Comparison of ENCODE assay signal across 1 cellular context in the genomic region with DNA sequence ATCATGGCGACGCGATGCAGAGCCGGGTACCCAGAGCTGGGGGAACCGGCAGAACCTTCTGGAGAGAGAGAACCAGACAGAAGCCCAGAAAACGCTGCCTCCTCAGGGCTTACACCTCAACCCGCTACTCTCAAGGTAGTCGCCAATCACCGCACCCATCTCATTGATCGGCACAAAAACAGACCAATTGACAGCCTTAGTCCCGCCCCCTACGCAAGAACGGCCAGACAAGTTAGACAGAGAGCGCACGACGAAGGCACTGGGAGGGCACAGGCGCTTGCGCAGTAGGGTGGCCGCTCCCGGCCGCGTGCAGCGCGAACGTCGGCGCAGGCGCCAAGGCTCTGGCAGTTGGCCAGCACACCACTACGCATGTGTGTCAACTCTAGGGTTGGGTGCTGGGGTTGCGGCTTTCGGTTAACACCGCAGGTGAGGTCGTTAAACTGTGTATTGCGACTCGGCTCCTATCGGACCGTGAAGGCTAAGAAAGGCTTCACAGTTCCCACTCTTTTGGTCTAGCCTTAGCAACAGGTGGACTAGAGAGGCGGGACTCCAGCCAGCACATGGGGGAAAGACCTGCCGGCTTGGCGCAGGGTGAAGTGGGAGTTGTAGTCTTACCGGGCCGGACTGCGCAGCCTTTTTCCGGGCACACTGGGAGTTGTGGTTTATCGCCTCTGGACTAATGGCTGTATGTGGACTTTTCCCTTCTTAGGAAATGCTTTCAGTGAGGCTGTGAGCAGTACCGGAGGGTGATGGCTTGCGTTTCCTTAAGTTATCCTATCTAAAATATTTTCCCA.
A peak's percentile ranks its signal among the peaks of the same experiment; 100 is the strongest.
TF ChIP-seq lines count a peak whose summit lies in the region.

A gene (minus strand): TSS at position 113 of the 794 bp plus-strand sequence. CDS start 108 bp downstream, at position 5.
A gene (plus strand): TSS at position 347 of the 794 bp plus-strand sequence. CDS start 1,232 bp downstream, outside the sequence.

TF ChIP-seq in GM12878, 131 proteins besides CTCF, POLR2A, EP300 and RAD21 (continued from another document and continues in another):
- TF ChIP-seq IRF4 (IDR thresholded peaks at IDR 0.05; ENCODE audit: low read depth, low read length) (peak; percentile 8; the same call in 1 of the 2 replicates), NRF1 (conservative IDR thresholded peaks at IDR 0.05; ENCODE audit: low read depth, low read length) (peak; percentile 89), EZH2 (IDR thresholded peaks at IDR 0.05; ENCODE audit: borderline replicate concordance, control insufficient read depth, low read depth, low read length) (no peak), SMC3 (IDR thresholded peaks at IDR 0.05; ENCODE audit: borderline replicate concordance, low read length) (no peak), SREBF1 (IDR thresholded peaks at IDR 0.05; ENCODE audit: low read length) (no peak; the same call in 1 of the 2 replicates), ZZZ3 (IDR thresholded peaks at IDR 0.05; ENCODE audit: control insufficient read depth, insufficient read length, low read depth) (no peak), BACH1 (IDR thresholded peaks at IDR 0.05; ENCODE audit: borderline replicate concordance) (peak; percentile 98), ZNF217 (IDR thresholded peaks at IDR 0.05) (no peak; the same call in 1 of the 2 replicates), CBX5 (IDR thresholded peaks at IDR 0.05; ENCODE audit: low read depth) (no peak), CBFB (IDR thresholded peaks at IDR 0.05; ENCODE audit: low read depth) (peak; percentile 90), TCF3 (IDR thresholded peaks at IDR 0.05; ENCODE audit: borderline replicate concordance, insufficient read depth, low read depth, low read length) (0 out of 2 replicates have a peak, but pooled peaks have one; percentile 51), CREM (IDR thresholded peaks at IDR 0.05; ENCODE audit: low read depth) (peak; percentile 87), GABPA (IDR thresholded peaks at IDR 0.05; ENCODE audit: low read depth) (peak; percentile 76), HDGF (IDR thresholded peaks at IDR 0.05) (peak; percentile 79; the same call in 1 of the 2 replicates), MYC (IDR thresholded peaks at IDR 0.05; ENCODE audit: insufficient read depth, insufficient read length, insufficient replicate concordance, low read length, severe bottlenecking) (peak; percentile 86), PML (IDR thresholded peaks at IDR 0.05; ENCODE audit: low read length) (peak; percentile 90), ZNF622 (IDR thresholded peaks at IDR 0.05) (peak; percentile 98), SREBF2 (IDR thresholded peaks at IDR 0.05; ENCODE audit: low read length) (0 out of 2 replicates have a peak, but pooled peaks have one; percentile 20), NR2F1 (conservative IDR thresholded peaks at IDR 0.05) (0 out of 2 replicates have a peak, but pooled peaks have one; percentile 62), SMAD1 (IDR thresholded peaks at IDR 0.05; ENCODE audit: low read depth, partially characterized antibody) (peak; percentile 77), CHD2 (IDR thresholded peaks at IDR 0.05; ENCODE audit: borderline replicate concordance, low read depth, low read length) (peak; percentile 96), NBN (IDR thresholded peaks at IDR 0.05) (peak; percentile 79; the same call in 1 of the 2 replicates), SUZ12 (IDR thresholded peaks at IDR 0.05; ENCODE audit: unreplicated experiment) (no peak), ESRRA (IDR thresholded peaks at IDR 0.05; ENCODE audit: low read length) (peak; percentile 36; the same call in 1 of the 2 replicates), RAD51 (IDR thresholded peaks at IDR 0.05) (peak; percentile 84), IKZF2 (IDR thresholded peaks at IDR 0.05) (peak; percentile 81 to 86; a peak in 3 of 4 replicates), POLR2AphosphoS2 (IDR thresholded peaks at IDR 0.05; ENCODE audit: low read depth, low read length) (0 out of 2 replicates have a peak, but pooled peaks have one; percentile 56), LARP7 (IDR thresholded peaks at IDR 0.05) (peak; percentile 57; the same call in 1 of the 2 replicates), IKZF1 (conservative IDR thresholded peaks at IDR 0.05) (peak; percentile 95), GATAD2B (conservative IDR thresholded peaks at IDR 0.05; ENCODE audit: low read depth) (0 out of 2 replicates have a peak, but pooled peaks have one; percentile 32), SRF (IDR thresholded peaks at IDR 0.05; ENCODE audit: low read depth in 2 of 2, low read length in 2 of 2) (0 out of 4 replicates have a peak, but pooled peaks of 1 of the 2 experiments have one; percentile 12), ZNF207 (IDR thresholded peaks at IDR 0.05; ENCODE audit: borderline replicate concordance) (peak; percentile 14; the same call in 1 of the 2 replicates), RELA (IDR thresholded peaks at IDR 0.05; ENCODE audit: borderline replicate concordance, partially characterized antibody) (peak; percentile 81), MYB (IDR thresholded peaks at IDR 0.05; ENCODE audit: borderline replicate concordance, low read depth, low read length) (peak; percentile 78; the same call in 1 of the 2 replicates), CREB1 (IDR thresholded peaks at IDR 0.05; ENCODE audit: low read depth) (peak; percentile 93), FOXM1 (IDR thresholded peaks at IDR 0.05; ENCODE audit: low read depth, low read length) (no peak), SMAD5 (IDR thresholded peaks at IDR 0.05; ENCODE audit: low read depth) (peak; percentile 80), TCF12 (IDR thresholded peaks at IDR 0.05; ENCODE audit: low read depth, low read length) (peak; percentile 80; the same call in 1 of the 2 replicates), JUNB (IDR thresholded peaks at IDR 0.05) (no peak), DPF2 (IDR thresholded peaks at IDR 0.05) (peak; percentile 98), ZSCAN29 (IDR thresholded peaks at IDR 0.05) (no peak), RBBP5 (conservative IDR thresholded peaks at IDR 0.05) (no peak), SIN3A (IDR thresholded peaks at IDR 0.05; ENCODE audit: low read depth, low read length) (peak; percentile 81), MEF2A (IDR thresholded peaks at IDR 0.05; ENCODE audit: insufficient read depth, low read depth, low read length) (0 out of 2 replicates have a peak, but pooled peaks have one; percentile 34)
- TF ChIP-seq, protein P1, sequence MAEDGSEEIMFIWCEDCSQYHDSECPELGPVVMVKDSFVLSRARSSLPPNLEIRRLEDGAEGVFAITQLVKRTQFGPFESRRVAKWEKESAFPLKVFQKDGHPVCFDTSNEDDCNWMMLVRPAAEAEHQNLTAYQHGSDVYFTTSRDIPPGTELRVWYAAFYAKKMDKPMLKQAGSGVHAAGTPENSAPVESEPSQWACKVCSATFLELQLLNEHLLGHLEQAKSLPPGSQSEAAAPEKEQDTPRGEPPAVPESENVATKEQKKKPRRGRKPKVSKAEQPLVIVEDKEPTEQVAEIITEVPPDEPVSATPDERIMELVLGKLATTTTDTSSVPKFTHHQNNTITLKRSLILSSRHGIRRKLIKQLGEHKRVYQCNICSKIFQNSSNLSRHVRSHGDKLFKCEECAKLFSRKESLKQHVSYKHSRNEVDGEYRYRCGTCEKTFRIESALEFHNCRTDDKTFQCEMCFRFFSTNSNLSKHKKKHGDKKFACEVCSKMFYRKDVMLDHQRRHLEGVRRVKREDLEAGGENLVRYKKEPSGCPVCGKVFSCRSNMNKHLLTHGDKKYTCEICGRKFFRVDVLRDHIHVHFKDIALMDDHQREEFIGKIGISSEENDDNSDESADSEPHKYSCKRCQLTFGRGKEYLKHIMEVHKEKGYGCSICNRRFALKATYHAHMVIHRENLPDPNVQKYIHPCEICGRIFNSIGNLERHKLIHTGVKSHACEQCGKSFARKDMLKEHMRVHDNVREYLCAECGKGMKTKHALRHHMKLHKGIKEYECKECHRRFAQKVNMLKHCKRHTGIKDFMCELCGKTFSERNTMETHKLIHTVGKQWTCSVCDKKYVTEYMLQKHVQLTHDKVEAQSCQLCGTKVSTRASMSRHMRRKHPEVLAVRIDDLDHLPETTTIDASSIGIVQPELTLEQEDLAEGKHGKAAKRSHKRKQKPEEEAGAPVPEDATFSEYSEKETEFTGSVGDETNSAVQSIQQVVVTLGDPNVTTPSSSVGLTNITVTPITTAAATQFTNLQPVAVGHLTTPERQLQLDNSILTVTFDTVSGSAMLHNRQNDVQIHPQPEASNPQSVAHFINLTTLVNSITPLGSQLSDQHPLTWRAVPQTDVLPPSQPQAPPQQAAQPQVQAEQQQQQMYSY (CRISPR knock-in tag; IDR thresholded peaks at IDR 0.05) = no peak
- TF ChIP-seq, protein P2, sequence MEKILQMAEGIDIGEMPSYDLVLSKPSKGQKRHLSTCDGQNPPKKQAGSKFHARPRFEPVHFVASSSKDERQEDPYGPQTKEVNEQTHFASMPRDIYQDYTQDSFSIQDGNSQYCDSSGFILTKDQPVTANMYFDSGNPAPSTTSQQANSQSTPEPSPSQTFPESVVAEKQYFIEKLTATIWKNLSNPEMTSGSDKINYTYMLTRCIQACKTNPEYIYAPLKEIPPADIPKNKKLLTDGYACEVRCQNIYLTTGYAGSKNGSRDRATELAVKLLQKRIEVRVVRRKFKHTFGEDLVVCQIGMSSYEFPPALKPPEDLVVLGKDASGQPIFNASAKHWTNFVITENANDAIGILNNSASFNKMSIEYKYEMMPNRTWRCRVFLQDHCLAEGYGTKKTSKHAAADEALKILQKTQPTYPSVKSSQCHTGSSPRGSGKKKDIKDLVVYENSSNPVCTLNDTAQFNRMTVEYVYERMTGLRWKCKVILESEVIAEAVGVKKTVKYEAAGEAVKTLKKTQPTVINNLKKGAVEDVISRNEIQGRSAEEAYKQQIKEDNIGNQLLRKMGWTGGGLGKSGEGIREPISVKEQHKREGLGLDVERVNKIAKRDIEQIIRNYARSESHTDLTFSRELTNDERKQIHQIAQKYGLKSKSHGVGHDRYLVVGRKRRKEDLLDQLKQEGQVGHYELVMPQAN (conservative IDR thresholded peaks at IDR 0.05) = 0 out of 2 replicates have a peak, but pooled peaks have one; percentile 63
- TF ChIP-seq, protein P3, sequence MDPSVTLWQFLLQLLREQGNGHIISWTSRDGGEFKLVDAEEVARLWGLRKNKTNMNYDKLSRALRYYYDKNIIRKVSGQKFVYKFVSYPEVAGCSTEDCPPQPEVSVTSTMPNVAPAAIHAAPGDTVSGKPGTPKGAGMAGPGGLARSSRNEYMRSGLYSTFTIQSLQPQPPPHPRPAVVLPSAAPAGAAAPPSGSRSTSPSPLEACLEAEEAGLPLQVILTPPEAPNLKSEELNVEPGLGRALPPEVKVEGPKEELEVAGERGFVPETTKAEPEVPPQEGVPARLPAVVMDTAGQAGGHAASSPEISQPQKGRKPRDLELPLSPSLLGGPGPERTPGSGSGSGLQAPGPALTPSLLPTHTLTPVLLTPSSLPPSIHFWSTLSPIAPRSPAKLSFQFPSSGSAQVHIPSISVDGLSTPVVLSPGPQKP (IDR thresholded peaks at IDR 0.05; ENCODE audit: low read depth, low read length) = 0 out of 2 replicates have a peak, but pooled peaks have one; percentile 28
- TF ChIP-seq, protein P4, sequence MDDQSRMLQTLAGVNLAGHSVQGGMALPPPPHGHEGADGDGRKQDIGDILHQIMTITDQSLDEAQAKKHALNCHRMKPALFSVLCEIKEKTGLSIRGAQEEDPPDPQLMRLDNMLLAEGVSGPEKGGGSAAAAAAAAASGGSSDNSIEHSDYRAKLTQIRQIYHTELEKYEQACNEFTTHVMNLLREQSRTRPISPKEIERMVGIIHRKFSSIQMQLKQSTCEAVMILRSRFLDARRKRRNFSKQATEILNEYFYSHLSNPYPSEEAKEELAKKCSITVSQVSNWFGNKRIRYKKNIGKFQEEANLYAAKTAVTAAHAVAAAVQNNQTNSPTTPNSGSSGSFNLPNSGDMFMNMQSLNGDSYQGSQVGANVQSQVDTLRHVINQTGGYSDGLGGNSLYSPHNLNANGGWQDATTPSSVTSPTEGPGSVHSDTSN (IDR thresholded peaks at IDR 0.05; ENCODE audit: insufficient replicate concordance, low read depth, low read length) = peak; percentile 99
- TF ChIP-seq, protein P5, sequence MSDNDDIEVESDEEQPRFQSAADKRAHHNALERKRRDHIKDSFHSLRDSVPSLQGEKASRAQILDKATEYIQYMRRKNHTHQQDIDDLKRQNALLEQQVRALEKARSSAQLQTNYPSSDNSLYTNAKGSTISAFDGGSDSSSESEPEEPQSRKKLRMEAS (IDR thresholded peaks at IDR 0.05; ENCODE audit: low read depth, low read length) = peak; percentile 78
- TF ChIP-seq, protein P6, sequence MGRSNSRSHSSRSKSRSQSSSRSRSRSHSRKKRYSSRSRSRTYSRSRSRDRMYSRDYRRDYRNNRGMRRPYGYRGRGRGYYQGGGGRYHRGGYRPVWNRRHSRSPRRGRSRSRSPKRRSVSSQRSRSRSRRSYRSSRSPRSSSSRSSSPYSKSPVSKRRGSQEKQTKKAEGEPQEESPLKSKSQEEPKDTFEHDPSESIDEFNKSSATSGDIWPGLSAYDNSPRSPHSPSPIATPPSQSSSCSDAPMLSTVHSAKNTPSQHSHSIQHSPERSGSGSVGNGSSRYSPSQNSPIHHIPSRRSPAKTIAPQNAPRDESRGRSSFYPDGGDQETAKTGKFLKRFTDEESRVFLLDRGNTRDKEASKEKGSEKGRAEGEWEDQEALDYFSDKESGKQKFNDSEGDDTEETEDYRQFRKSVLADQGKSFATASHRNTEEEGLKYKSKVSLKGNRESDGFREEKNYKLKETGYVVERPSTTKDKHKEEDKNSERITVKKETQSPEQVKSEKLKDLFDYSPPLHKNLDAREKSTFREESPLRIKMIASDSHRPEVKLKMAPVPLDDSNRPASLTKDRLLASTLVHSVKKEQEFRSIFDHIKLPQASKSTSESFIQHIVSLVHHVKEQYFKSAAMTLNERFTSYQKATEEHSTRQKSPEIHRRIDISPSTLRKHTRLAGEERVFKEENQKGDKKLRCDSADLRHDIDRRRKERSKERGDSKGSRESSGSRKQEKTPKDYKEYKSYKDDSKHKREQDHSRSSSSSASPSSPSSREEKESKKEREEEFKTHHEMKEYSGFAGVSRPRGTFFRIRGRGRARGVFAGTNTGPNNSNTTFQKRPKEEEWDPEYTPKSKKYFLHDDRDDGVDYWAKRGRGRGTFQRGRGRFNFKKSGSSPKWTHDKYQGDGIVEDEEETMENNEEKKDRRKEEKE (IDR thresholded peaks at IDR 0.05) = no peak
- TF ChIP-seq, protein P7, sequence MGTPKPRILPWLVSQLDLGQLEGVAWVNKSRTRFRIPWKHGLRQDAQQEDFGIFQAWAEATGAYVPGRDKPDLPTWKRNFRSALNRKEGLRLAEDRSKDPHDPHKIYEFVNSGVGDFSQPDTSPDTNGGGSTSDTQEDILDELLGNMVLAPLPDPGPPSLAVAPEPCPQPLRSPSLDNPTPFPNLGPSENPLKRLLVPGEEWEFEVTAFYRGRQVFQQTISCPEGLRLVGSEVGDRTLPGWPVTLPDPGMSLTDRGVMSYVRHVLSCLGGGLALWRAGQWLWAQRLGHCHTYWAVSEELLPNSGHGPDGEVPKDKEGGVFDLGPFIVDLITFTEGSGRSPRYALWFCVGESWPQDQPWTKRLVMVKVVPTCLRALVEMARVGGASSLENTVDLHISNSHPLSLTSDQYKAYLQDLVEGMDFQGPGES (IDR thresholded peaks at IDR 0.05) = peak; percentile 94
